ENCODE assay signal across 16 cellular contexts in genomic region chr22:30889996-30890480, GRCh38.
DNase-seq lines count a peak whose midpoint lies in the region; ATAC-seq, FAIRE-seq and TF ChIP-seq lines count a peak whose summit lies in the region.
"Had no signal": no experiment of that assay in that cellular context is flagged by ENCODE, and none has a peak within 500 bp of the region (broad histone marks: within the 10 kb centered on the region; RNA-seq: fewer than 3 reads in every experiment).

No MANE protein-coding gene starts in this region.

- no peaks in the 10 kb centered on the region for H4K20me1 ChIP-seq in SK-N-SH (ENCODE audit: insufficient read depth)

- 30% methylated on average over 2 of the region's 9 CpGs for WGBS in SK-N-SH (ENCODE audit: low lambda C conversion rate)

- in situ Hi-C loops in KBM-7 (cut with MboI; ENCODE audit: low pct_unique_long_range_greater_than_20kb, low sequenced_read_pairs), result no loop called here

- intact Hi-C loops in kidney (cut with DNase I), result no loop called here

- peaks cover 10% of the 10 kb centered on the region for H3K36me3 Mint-ChIP-seq in stimulated activated effector memory CD8-positive, alpha-beta T cell treated with anti-CD3 and anti-CD28 coated beads, Interleukin-12 subunit alpha, Interleukin-12 subunit beta, amount 100 ng/mL, for 72 hours

- ATAC-seq in SK-N-SH treated with all-trans-retinoic acid at 6 μM for 48 hours, result no peak
- ATAC-seq in stimulated activated effector memory CD8-positive, alpha-beta T cell treated with anti-CD3 and anti-CD28 coated beads, Interleukin-12 subunit alpha, Interleukin-12 subunit beta, amount 100 ng/mL, for 72 hours, result no peak

- no peak for TF ChIP-seq RAD21 in SK-N-SH (IDR thresholded peaks at IDR 0.05; ENCODE audit: low read length)

- POLR2A ChIA-PET in SK-N-SH (lab: Yijun Ruan, JAX), result no interaction called here

- no peak overlapping the region for H2AFZ ChIP-seq in SK-N-SH (ENCODE audit: low read depth)
- H2AFZ ChIP-seq: GM23338 had no signal

- TF ChIP-seq POLR2A in GM12891 (IDR thresholded peaks at IDR 0.05; ENCODE audit: low read depth, low read length), result no peak

- H3K9ac ChIP-seq in SK-N-SH, result no peak overlapping the region
- no peak overlapping the region for H3K9ac ChIP-seq in kidney (ENCODE audit: low read length in 2 of 2)

- no peaks in the 10 kb centered on the region for H3K79me2 ChIP-seq in SK-N-SH (ENCODE audit: insufficient read depth)

- H3K4me1 ChIP-seq in SK-N-SH (ENCODE audit: control insufficient read depth in 1 of 2, insufficient read depth in 2 of 2, low read depth in 1 of 2, low read length in 1 of 2) (no peaks in the 10 kb centered on the region; a peak in 1 of 4 replicates), kidney (ENCODE audit: control insufficient read depth in 1 of 2, insufficient read depth in 1 of 2, low read depth in 1 of 2, low read length in 2 of 2) (peaks cover 0 to 2% of the 10 kb centered on the region in 2 donors)

- TF ChIP-seq CTCF in SK-N-SH (IDR thresholded peaks at IDR 0.05) (no peak), kidney (IDR thresholded peaks at IDR 0.05; ENCODE audit: borderline replicate concordance, extremely low read depth, insufficient read depth) (no peak)

- TF ChIP-seq EP300 in SK-N-SH (IDR thresholded peaks at IDR 0.05; ENCODE audit: borderline replicate concordance in 1 of 2, low read depth in 1 of 2, low read length in 1 of 2), result no peak

- no peaks in the 10 kb centered on the region for H3K36me3 ChIP-seq in SK-N-SH (replicated peaks in 1 of 2; ENCODE audit: control insufficient read depth in 1 of 2, insufficient read depth in 2 of 2, low read length in 1 of 2)
- H3K36me3 ChIP-seq in kidney (ENCODE audit: control insufficient read depth in 1 of 2, insufficient read depth in 2 of 2, low read length in 2 of 2), result peaks cover 2 to 4% of the 10 kb centered on the region in 2 donors

- CTCF ChIA-PET in SK-N-SH (lab: Yijun Ruan, JAX), result interaction anchor here (0.6 to 5.3 kb wide), 27 partner anchors 8 to 223 kb away, joined by 3 to 33 read pairs (median 3); no protein-coding TSS in a partner anchor

- H3K27ac ChIP-seq in SK-N-SH (ENCODE audit: low read depth in 2 of 2, low read length in 1 of 2), result no peak overlapping the region
- no peak overlapping the region for H3K27ac ChIP-seq in kidney (ENCODE audit: low read depth in 2 of 2, low read length in 2 of 2)
- H3K27ac ChIP-seq: 22Rv1, RWPE1 had no signal

- FAIRE-seq in GM12891 (lab: Jason Lieb, UNC) (no peak), kidney (lab: Jason Lieb, UNC) (no peak)

- no peaks in the 10 kb centered on the region for H3F3A ChIP-seq in SK-N-SH (replicated peaks; ENCODE audit: insufficient read depth)

- H3K9me3 ChIP-seq in SK-N-SH (no peaks in the 10 kb centered on the region), kidney (ENCODE audit: control insufficient read depth in 1 of 2, low read length in 2 of 2) (no peaks in the 10 kb centered on the region)

- H3K4me3 ChIP-seq in SK-N-SH (ENCODE audit: low read depth in 2 of 2, low read length in 1 of 2) (no peak overlapping the region), kidney (ENCODE audit: low read length in 2 of 2) (no peak overlapping the region)
- H3K4me3 ChIP-seq: GM23338 had no signal

- H3K9me2 ChIP-seq in SK-N-SH, result no peaks in the 10 kb centered on the region

- no peak overlapping the region for H3K4me2 ChIP-seq in SK-N-SH
- H3K4me2 ChIP-seq: GM23338 had no signal

- no peaks in the 10 kb centered on the region for H3K9me3 Mint-ChIP-seq in stimulated activated effector memory CD8-positive, alpha-beta T cell treated with anti-CD3 and anti-CD28 coated beads, Interleukin-12 subunit alpha, Interleukin-12 subunit beta, amount 100 ng/mL, for 72 hours
- H3K9me3 Mint-ChIP-seq: CD8-positive, alpha-beta T cell; GM23338 had no signal

- peaks cover 20% of the 10 kb centered on the region for H3K4me1 Mint-ChIP-seq in stimulated activated effector memory CD8-positive, alpha-beta T cell treated with anti-CD3 and anti-CD28 coated beads, Interleukin-12 subunit alpha, Interleukin-12 subunit beta, amount 100 ng/mL, for 72 hours

- DNase-seq in SK-N-SH (peak; percentile 11), GM12891 (ENCODE audit: insufficient read length, low spot score) (peak; percentile 13), kidney (peak; percentile 24), GM03348 (ENCODE audit: low spot score) (no peak), KBM-7 (no peak)
- no peak for DNase-seq in stimulated activated effector memory CD8-positive, alpha-beta T cell treated with anti-CD3 and anti-CD28 coated beads, Interleukin-12 subunit alpha, Interleukin-12 subunit beta, amount 100 ng/mL, for 72 hours (ENCODE audit: low spot score in 2 of 2)
- no peak for DNase-seq in activated CD8-positive, alpha-beta memory T cell treated with anti-CD3 and anti-CD28 coated beads for 24 hours
- DNase-seq: DMS79 treated with DMSO at 0.1 percent for 48 hours, NCI-H2081 treated with DMSO at 0.1 percent for 48 hours, NCI-H510A, NCI-H774 had no signal

- no peaks in the 10 kb centered on the region for H3K27me3 ChIP-seq in SK-N-SH (ENCODE audit: insufficient read depth)

- peak overlapping the region; percentile 15 for H3K27ac Mint-ChIP-seq in stimulated activated effector memory CD8-positive, alpha-beta T cell treated with anti-CD3 and anti-CD28 coated beads, Interleukin-12 subunit alpha, Interleukin-12 subunit beta, amount 100 ng/mL, for 72 hours
- H3K27ac Mint-ChIP-seq: CD8-positive, alpha-beta T cell; GM23338 had no signal

- H3K4me3 Mint-ChIP-seq in stimulated activated effector memory CD8-positive, alpha-beta T cell treated with anti-CD3 and anti-CD28 coated beads, Interleukin-12 subunit alpha, Interleukin-12 subunit beta, amount 100 ng/mL, for 72 hours, result no peak overlapping the region
- H3K4me3 Mint-ChIP-seq: CD8-positive, alpha-beta T cell; GM23338 had no signal

TF ChIP-seq in SK-N-SH, 30 proteins besides CTCF, POLR2A, EP300 and RAD21 (continues in another document):
- no peak for TF ChIP-seq JUND (IDR thresholded peaks at IDR 0.05)
- TF ChIP-seq IRF3 (IDR thresholded peaks at IDR 0.05; ENCODE audit: low read depth, low read length), result no peak
- TF ChIP-seq TCF12 (IDR thresholded peaks at IDR 0.05), result no peak
- TF ChIP-seq TEAD4 (IDR thresholded peaks at IDR 0.05; ENCODE audit: borderline replicate concordance, insufficient read depth), result no peak
- TF ChIP-seq CHD2 (IDR thresholded peaks at IDR 0.05; ENCODE audit: low read length, partially characterized antibody), result no peak
- TF ChIP-seq MEF2A (IDR thresholded peaks at IDR 0.05; ENCODE audit: borderline replicate concordance, low read depth), result no peak

TF ChIP-seq in SK-N-SH treated with all-trans-retinoic acid at 6 μM for 48 hours, 23 proteins besides CTCF, POLR2A, EP300 and RAD21 (continues in another document):
- TF ChIP-seq ZFP3 (CRISPR knock-in tag; IDR thresholded peaks at IDR 0.05) (no peak), CSRNP3 (CRISPR knock-in tag; IDR thresholded peaks at IDR 0.05) (no peak), CREB5 (CRISPR knock-in tag; IDR thresholded peaks at IDR 0.05; ENCODE audit: low read depth) (no peak)

TF ChIP-seq in GM12891, 5 proteins besides CTCF, POLR2A, EP300 and RAD21:
- no peak for TF ChIP-seq PAX5 (IDR thresholded peaks at IDR 0.05; ENCODE audit: insufficient read depth, low read length, severe bottlenecking)
- TF ChIP-seq POU2F2 (IDR thresholded peaks at IDR 0.05; ENCODE audit: low read depth, low read length), result no peak
- no peak for TF ChIP-seq SPI1 (IDR thresholded peaks at IDR 0.05; ENCODE audit: low read depth, low read length)
- TF ChIP-seq POLR2AphosphoS5 (IDR thresholded peaks at IDR 0.05; ENCODE audit: low read depth, low read length), result no peak
- no peak for TF ChIP-seq TAF1 (IDR thresholded peaks at IDR 0.05; ENCODE audit: low read depth, low read length)

Comparison
In these comparisons a context has a peak if more than half of its experiments do, and no peak if none do; other contexts are left out.
1. DNase-seq: peak in SK-N-SH (single experiment), GM12891 (single experiment) and kidney (single experiment); none in stimulated activated effector memory CD8-positive, alpha-beta T cell treated with anti-CD3 and anti-CD28 coated beads, Interleukin-12 subunit alpha, Interleukin-12 subunit beta, amount 100 ng/mL, for 72 hours (0 of 2), activated CD8-positive, alpha-beta memory T cell treated with anti-CD3 and anti-CD28 coated beads for 24 hours (single experiment), GM03348 (single experiment) and KBM-7 (single experiment).